8 cellular contexts compared by ENCODE assay signal in genomic region chr12:62434504-62435336, GRCh38. TPM values are rescaled to one million over a fixed set of nuclear protein-coding genes. Genes with fewer than 3 reads are reported as not detected.
DNase-seq lines count a peak whose midpoint lies in the region; ATAC-seq and TF ChIP-seq lines count a peak whose summit lies in the region.

No MANE protein-coding gene starts in this region.

- no peak overlapping the region for H3K27ac ChIP-seq in SJCRH30

- no peaks in the 10 kb centered on the region for H3K9me3 ChIP-seq in SJCRH30 (replicated peaks)

- ATAC-seq in GM19035 (IDR thresholded peaks at IDR 0.05; ENCODE audit: unreplicated experiment) (peak; percentile 43), esophagus mucosa (peak; percentile 71), omental fat pad (ENCODE audit: low FRiP score) (peak; percentile 17), GM19328 (IDR thresholded peaks at IDR 0.05; ENCODE audit: unreplicated experiment) (no peak)

- H3K4me3 ChIP-seq in SJCRH30, result peak overlapping the region; percentile 41

- peaks cover 4% of the 10 kb centered on the region; the same call in 1 of the 2 replicates for H3K27me3 ChIP-seq in SJCRH30

- H3K36me3 ChIP-seq in SJCRH30, result no peaks in the 10 kb centered on the region

- no peak for TF ChIP-seq CTCF in omental fat pad (IDR thresholded peaks at IDR 0.05)

- H3K4me1 ChIP-seq in SJCRH30, result no peaks in the 10 kb centered on the region

- DNase-seq in AG20443 (ENCODE audit: low spot score) (peak; percentile 12), SJCRH30 (peak in 1 of 2 experiments; percentile 21), omental fat pad (ENCODE audit: low spot score) (no peak), cerebellar cortex (ENCODE audit: low spot score) (no peak), iPS-NIHi11 (ENCODE audit: low spot score) (no peak)

RNA-seq across cellular contexts. Expression of gene MON2, which starts 31.9 kb away (rescaled TPM):
- total RNA-seq in SJCRH30 (2014; rRNA removed; shearing (Covaris generic)), result 21.8 and 24.6 TPM in 2 replicates
- total RNA-seq in esophagus mucosa (30.9 TPM), omental fat pad (100 to 1,000 TPM in 1 of 4 donors, 10 to 100 TPM in 3; 65.6 to 107 (median 73.9) TPM)
